In the genomic region with DNA sequence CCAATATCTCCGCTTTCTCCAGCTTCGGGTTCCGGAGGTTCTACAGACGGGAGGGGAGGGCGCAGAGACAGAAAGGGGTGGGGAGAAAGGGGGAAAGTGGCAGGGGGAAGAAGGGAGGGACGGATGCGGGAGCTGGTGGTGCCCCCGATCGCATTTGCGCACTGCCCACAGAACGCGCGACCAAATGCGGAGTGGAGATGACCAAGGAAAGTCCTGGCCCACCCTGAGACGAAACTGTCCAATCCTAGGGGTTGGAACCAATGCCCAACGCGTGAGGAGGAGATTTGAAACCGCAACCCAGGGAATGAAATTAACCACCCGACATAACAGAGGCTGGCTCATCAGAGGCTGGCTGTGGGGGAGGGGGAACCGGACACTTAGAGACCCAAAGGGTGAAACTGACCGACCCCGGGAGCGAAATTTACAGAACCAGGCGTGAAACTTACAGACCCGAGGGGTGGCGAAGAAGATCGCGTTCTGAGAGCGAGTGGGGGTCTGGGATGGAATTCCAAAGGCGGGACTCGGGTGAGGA, we compare ENCODE assay signal across 8 cellular contexts. TPM values are rescaled to one million over a fixed set of nuclear protein-coding genes. Genes with fewer than 3 reads are reported as not detected.
DNase-seq lines count a peak whose midpoint lies in the region; ATAC-seq lines count a peak whose summit lies in the region.

No MANE protein-coding gene starts in this region.

- peak overlapping the region; percentile 95 for H3K4me2 ChIP-seq in BLaER1

- peaks cover 76% of the 10 kb centered on the region for H3K27me3 ChIP-seq in BLaER1
- H3K27me3 ChIP-seq in HUES64 (ENCODE audit: insufficient read depth, low read length) = peaks cover 66% of the 10 kb centered on the region
- peaks cover 10% of the 10 kb centered on the region for H3K27me3 ChIP-seq in adipocyte (replicated peaks; ENCODE audit: control insufficient read depth, insufficient read depth, low read length)
- peaks cover 63% of the 10 kb centered on the region for H3K27me3 ChIP-seq in thymus (ENCODE audit: control insufficient read depth, insufficient read depth)

- DNase-seq in adipocyte (ENCODE audit: low read depth) (peak; percentile 77), kidney tubule cell (ENCODE audit: low spot score) (peak; percentile 32), KG1 (lab: John Stamatoyannopoulos, UW) (no peak), NOMO-1 treated with dmso at 0.1 percent for 144 hours (lab: John Stamatoyannopoulos, UW; ENCODE audit: unreplicated experiment) (no peak)

- no peaks in the 10 kb centered on the region for H3K36me3 ChIP-seq in BLaER1
- H3K36me3 ChIP-seq in HUES64 (ENCODE audit: insufficient read depth, low read length) = no peaks in the 10 kb centered on the region
- no peaks in the 10 kb centered on the region for H3K36me3 ChIP-seq in adipocyte (ENCODE audit: control insufficient read depth, insufficient read depth, low read length, severe bottlenecking)
- no peaks in the 10 kb centered on the region for H3K36me3 ChIP-seq in thymus (ENCODE audit: control insufficient read depth, insufficient read depth)

- no peaks in the 10 kb centered on the region for H3K9me3 ChIP-seq in BLaER1
- no peaks in the 10 kb centered on the region for H3K9me3 ChIP-seq in HUES64 (ENCODE audit: insufficient read depth, low read depth, low read length)
- H3K9me3 ChIP-seq in adipocyte (ENCODE audit: control insufficient read depth, low read length) = no peaks in the 10 kb centered on the region
- no peaks in the 10 kb centered on the region for H3K9me3 ChIP-seq in thymus (ENCODE audit: control insufficient read depth)

- peaks cover 54% of the 10 kb centered on the region for H4K20me1 ChIP-seq in BLaER1

- H3K4me1 ChIP-seq in BLaER1 (peaks cover 60% of the 10 kb centered on the region), HUES64 (ENCODE audit: insufficient read depth, low read length) (peaks cover 16% of the 10 kb centered on the region), adipocyte (ENCODE audit: control insufficient read depth, insufficient read depth, low read length) (peaks cover 56% of the 10 kb centered on the region), thymus (ENCODE audit: control insufficient read depth, insufficient read depth, low read length) (peaks cover 35% of the 10 kb centered on the region)

- H3K4me3 ChIP-seq in BLaER1 = peak overlapping the region; percentile 71
- H3K4me3 ChIP-seq in HUES64 (ENCODE audit: low read length) = peak overlapping the region; percentile 76
- peak overlapping the region; percentile 78 for H3K4me3 ChIP-seq in adipocyte (ENCODE audit: low read length)
- H3K4me3 ChIP-seq in thymus (ENCODE audit: low read length) = peak overlapping the region; percentile 44

- under 1% methylated on average over 31 of the region's 31 CpGs for WGBS in HUES64
- 1% methylated on average over 31 of the region's 31 CpGs for WGBS in thymus

- H3K27ac ChIP-seq in BLaER1 = no peak overlapping the region
- no peak overlapping the region for H3K27ac ChIP-seq in HUES64 (ENCODE audit: low read depth, low read length)
- no peak overlapping the region for H3K27ac ChIP-seq in thymus (ENCODE audit: low read depth)

- H3K9ac ChIP-seq in BLaER1 = peak overlapping the region; percentile 48; the same call in 1 of the 2 replicates
- H3K9ac ChIP-seq in HUES64 (ENCODE audit: low read depth, low read length) = no peak overlapping the region
- no peak overlapping the region for H3K9ac ChIP-seq in adipocyte (ENCODE audit: low read length)

- ATAC-seq in GM21447 (IDR thresholded peaks at IDR 0.05; ENCODE audit: unreplicated experiment) = no peak

RNA-seq across cellular contexts. Expression of a gene that starts 1.4 kb away (rescaled TPM):
- 0.85 TPM for polyA plus RNA-seq in HUES64 (2013, experiment 1 of 2)
- 0.89 TPM for polyA plus RNA-seq in HUES64 (2013, experiment 2 of 2)
- 0.75 TPM for polyA plus RNA-seq in thymus

RNA-seq across cellular contexts. Expression of a gene that starts 4.1 kb away (rescaled TPM):
- polyA plus RNA-seq in HUES64 (2013, experiment 1 of 2) = not detected
- not detected for polyA plus RNA-seq in HUES64 (2013, experiment 2 of 2)
- polyA plus RNA-seq in thymus = 1.2 TPM

RNA-seq across cellular contexts. Expression of a gene that starts 29.7 kb away (rescaled TPM):
- 14.0 TPM for polyA plus RNA-seq in HUES64 (2013, experiment 1 of 2)
- 18.1 TPM for polyA plus RNA-seq in HUES64 (2013, experiment 2 of 2)
- 71.9 TPM for polyA plus RNA-seq in thymus

RNA-seq across cellular contexts. Expression of a gene that starts 34.9 kb away (rescaled TPM):
- polyA plus RNA-seq in HUES64 (2013, experiment 1 of 2) = not detected
- not detected for polyA plus RNA-seq in HUES64 (2013, experiment 2 of 2)
- 5.0 TPM for polyA plus RNA-seq in thymus

RNA-seq across cellular contexts. Expression of a gene that starts 40.3 kb away (rescaled TPM):
- polyA plus RNA-seq in HUES64 (2013, experiment 1 of 2) = 14.3 TPM
- 18.9 TPM for polyA plus RNA-seq in HUES64 (2013, experiment 2 of 2)
- 73.9 TPM for polyA plus RNA-seq in thymus

Comparison
In these comparisons a context has a peak if more than half of its experiments do, and no peak if none do; other contexts are left out.
1. DNase-seq: peak in adipocyte (single experiment) and kidney tubule cell (single experiment); none in KG1 (single experiment) and NOMO-1 treated with dmso at 0.1 percent for 144 hours (single experiment).
2. Peak in every context shown above with its lines, with median percentiles within 50 percentile points of each other: H3K4me3 ChIP-seq.